19 cellular contexts compared by ENCODE assay signal in genomic region chr5:96193946-96194345, GRCh38.
DNase-seq lines count a peak whose midpoint lies in the region; FAIRE-seq and TF ChIP-seq lines count a peak whose summit lies in the region.
"Had no signal": no experiment of that assay in that cellular context is flagged by ENCODE, and none has a peak within 500 bp of the region (broad histone marks: within the 10 kb centered on the region; RNA-seq: fewer than 3 reads in every experiment).

No MANE protein-coding gene starts in this region.

- TF ChIP-seq POLR2A in H54 (IDR thresholded peaks at IDR 0.05; ENCODE audit: low read depth, low read length), result no peak

- WGBS in small intestine, 3 donors, result 50 to 80% (median 63%) methylated on average over 2 of the region's 2 CpGs

- no peaks in the 10 kb centered on the region for H3K27me3 ChIP-seq in ACC112 (ENCODE audit: insufficient read depth, low read length)
- H3K27me3 ChIP-seq in endocrine pancreas (ENCODE audit: control insufficient read depth, insufficient read depth, low read length), result no peaks in the 10 kb centered on the region
- H3K27me3 ChIP-seq in small intestine (ENCODE audit: control insufficient read depth in 2 of 2, insufficient read depth in 2 of 2, low read length in 2 of 2), result no peaks in the 10 kb centered on the region
- H3K27me3 ChIP-seq: BE2C had no signal

- DNase-seq in H54 (ENCODE audit: insufficient read length, low spot score), result no peak
- peak; percentile 73 for DNase-seq in small intestine
- no peak for DNase-seq in GM19239 (ENCODE audit: insufficient read length, low spot score)
- DNase-seq in NOMO-1 (lab: John Stamatoyannopoulos, UW; ENCODE audit: unreplicated experiment in 2 of 2), result no peak
- DNase-seq: ACHN; BE2C; C1 segment of cervical spinal cord; CD4-positive, CD25-positive, alpha-beta regulatory T cell; CD8-positive, alpha-beta memory T cell; COR-L47; GOT3; H9 had no signal

- no peaks in the 10 kb centered on the region for H3K9me3 ChIP-seq in endocrine pancreas (ENCODE audit: control insufficient read depth, low read length)
- no peaks in the 10 kb centered on the region for H3K9me3 ChIP-seq in small intestine (ENCODE audit: control insufficient read depth, low read depth)
- H3K9me3 ChIP-seq: BE2C had no signal

- H3K9ac ChIP-seq in endocrine pancreas (ENCODE audit: control insufficient read depth, insufficient read depth, low read length), result no peak overlapping the region

- H3K79me2 ChIP-seq in ACC112 (ENCODE audit: control insufficient read depth, insufficient read depth, low read length, unreplicated experiment), result no peaks in the 10 kb centered on the region

- FAIRE-seq in H54 (lab: Jason Lieb, UNC) (peak; percentile 81), small intestine (lab: Jason Lieb, UNC) (no peak), GM19239 (lab: Jason Lieb, UNC) (no peak)
- FAIRE-seq: D721Med, G401.6, GM12892, GM18507, K562 had no signal

- H3K27ac ChIP-seq in ACC112 (ENCODE audit: low read depth, low read length) (no peak overlapping the region), small intestine (ENCODE audit: low read depth in 1 of 2, low read length in 1 of 2) (no peak overlapping the region)

- no peaks in the 10 kb centered on the region for H3K36me3 ChIP-seq in ACC112 (ENCODE audit: insufficient read depth, low read length)
- no peaks in the 10 kb centered on the region for H3K36me3 ChIP-seq in endocrine pancreas (ENCODE audit: control insufficient read depth, insufficient read depth, low read length)
- no peaks in the 10 kb centered on the region for H3K36me3 ChIP-seq in small intestine (ENCODE audit: control insufficient read depth in 2 of 2, insufficient read depth in 2 of 2, low read length in 2 of 2)
- H3K36me3 ChIP-seq: BE2C had no signal

- H3K4me1 ChIP-seq in ACC112 (ENCODE audit: control insufficient read depth, insufficient read depth, low read length, unreplicated experiment) (peaks cover 26% of the 10 kb centered on the region), endocrine pancreas (ENCODE audit: control insufficient read depth, insufficient read depth, low read length) (peaks cover 15% of the 10 kb centered on the region), small intestine (ENCODE audit: control insufficient read depth in 2 of 2, insufficient read depth in 1 of 2, low read depth in 1 of 2, low read length in 1 of 2) (no peaks in the 10 kb centered on the region)
- H3K4me1 ChIP-seq: BE2C had no signal

- H3K4me3 ChIP-seq in ACC112 (ENCODE audit: low read depth, low read length) (peak overlapping the region; percentile 51; the same call in 1 of the 2 replicates), endocrine pancreas (ENCODE audit: control insufficient read depth, insufficient read depth, low read length) (peak overlapping the region; percentile 63), small intestine (ENCODE audit: low read depth in 1 of 2, low read length in 2 of 2) (no peak overlapping the region)
- H3K4me3 ChIP-seq: K562 had no signal

- H2AFZ ChIP-seq in ACC112 (ENCODE audit: low read length, unreplicated experiment), result peak overlapping the region; percentile 59

Comparison
In these comparisons a context has a peak if more than half of its experiments do, and no peak if none do; other contexts are left out.
1. H3K4me3 ChIP-seq: peak in ACC112 (single experiment) and endocrine pancreas (single experiment); none in small intestine (0 of 2).